ENCODE assay signal across 15 cellular contexts in the genomic region with DNA sequence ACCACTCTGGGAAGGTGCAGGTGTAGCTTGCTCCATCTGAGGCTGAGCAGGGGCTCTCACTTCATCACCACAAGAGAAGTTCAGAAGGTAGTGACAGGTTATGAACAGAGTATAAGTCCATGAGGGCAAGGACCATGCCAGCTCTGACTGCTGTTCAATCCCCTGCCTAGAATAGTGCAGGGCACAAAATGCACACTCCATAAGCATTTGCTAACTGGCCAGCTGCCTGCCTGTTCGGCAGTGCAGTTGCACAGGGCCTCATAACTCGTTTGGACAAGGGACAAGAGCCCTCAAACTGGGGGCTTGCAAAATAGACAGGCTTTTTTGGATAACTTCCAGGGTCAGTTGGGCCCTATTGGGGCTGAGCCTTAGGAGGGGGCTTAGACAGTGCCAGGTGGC. TPM values are rescaled to one million over a fixed set of nuclear protein-coding genes. Genes with fewer than 3 reads are reported as not detected.
A peak's percentile ranks its signal among the peaks of the same experiment; 100 is the strongest.
DNase-seq lines count a peak whose midpoint lies in the region; ATAC-seq and TF ChIP-seq lines count a peak whose summit lies in the region.
"Had no signal": no experiment of that assay in that cellular context is flagged by ENCODE, and none has a peak within 500 bp of the region (broad histone marks: within the 10 kb centered on the region; RNA-seq: fewer than 3 reads in every experiment).

No MANE protein-coding gene starts in this region.

- H3K27me3 ChIP-seq in brain microvascular endothelial cell (replicated peaks) (no peaks in the 10 kb centered on the region), lower lobe of right lung (ENCODE audit: low read depth) (no peaks in the 10 kb centered on the region)
- H3K27me3 ChIP-seq: body of pancreas had no signal

- no peak for DNase-seq in HFFc6
- DNase-seq in brain microvascular endothelial cell = no peak
- no peak for DNase-seq in lower lobe of right lung
- DNase-seq in substantia nigra (lab: John Stamatoyannopoulos, UW) = peak in 1 of 49 donors; percentile 19
- DNase-seq in erythroblast (lab: John Stamatoyannopoulos, UW) = no peak
- no peak for DNase-seq in DMS114 treated with DMSO at 0.1 percent for 48 hours (lab: John Stamatoyannopoulos, UW; ENCODE audit: unreplicated experiment)
- DNase-seq in NCI-H510A treated with DMSO at 0.1 percent for 48 hours (lab: John Stamatoyannopoulos, UW) = no peak
- DNase-seq: activated CD4-positive, alpha-beta T cell treated with anti-CD3 and anti-CD28 coated beads, Interleukin-2, amount 10 ng/mL, durations not matched to agents 24 days and 14 days; activated T-cell treated with anti-CD3 and anti-CD28 coated beads, Interleukin-2, amount 50 U/mL, for 72 hours; NCI-H226; nucleus accumbens; OCI-M1 had no signal

- no peaks in the 10 kb centered on the region for H3K9me3 ChIP-seq in lower lobe of right lung
- H3K9me3 ChIP-seq: body of pancreas had no signal

- H3K4me3 ChIP-seq in brain microvascular endothelial cell (ENCODE audit: low read depth, low read length) = no peak overlapping the region
- no peak overlapping the region for H3K4me3 ChIP-seq in lower lobe of right lung
- H3K4me3 ChIP-seq: body of pancreas had no signal

- H3K36me3 ChIP-seq in brain microvascular endothelial cell (replicated peaks) = peaks cover 97% of the 10 kb centered on the region
- peaks cover 91% of the 10 kb centered on the region for H3K36me3 ChIP-seq in lower lobe of right lung

- peak overlapping the region; percentile 67 for H3K4me3 Mint-ChIP-seq in HFFc6
- H3K4me3 Mint-ChIP-seq: activated CD4-positive, alpha-beta T cell treated with anti-CD3 and anti-CD28 coated beads, Interleukin-2, amount 10 ng/mL, durations not matched to agents 24 days and 14 days; activated T-cell treated with anti-CD3 and anti-CD28 coated beads, Interleukin-2, amount 50 U/mL, for 72 hours; memory B cell had no signal

- TF ChIP-seq CTCF in HFFc6 (IDR thresholded peaks at IDR 0.05) = no peak
- no peak for TF ChIP-seq CTCF in brain microvascular endothelial cell (IDR thresholded peaks at IDR 0.05; ENCODE audit: low read depth, low read length, missing control alignments)
- TF ChIP-seq CTCF in lower lobe of right lung (IDR thresholded peaks at IDR 0.05) = no peak

- peaks cover 100% of the 10 kb centered on the region for H3K4me1 Mint-ChIP-seq in HFFc6 (ENCODE audit: low read depth)

- in situ Hi-C loops in brain microvascular endothelial cell (cut with HindIII; ENCODE audit: low pct_ligation_motif_present, low sequenced_read_pairs) = no loop called here

- H3K27ac Mint-ChIP-seq in HFFc6 = peak overlapping the region; percentile 93
- H3K27ac Mint-ChIP-seq: activated CD4-positive, alpha-beta T cell treated with anti-CD3 and anti-CD28 coated beads, Interleukin-2, amount 10 ng/mL, durations not matched to agents 24 days and 14 days; activated T-cell treated with anti-CD3 and anti-CD28 coated beads, Interleukin-2, amount 50 U/mL, for 72 hours; memory B cell had no signal

- TF ChIP-seq POLR2A in erythroblast (IDR thresholded peaks at IDR 0.05; ENCODE audit: low read length) = no peak

- ATAC-seq in lower lobe of right lung = no peak
- ATAC-seq in GM18861 (IDR thresholded peaks at IDR 0.05; ENCODE audit: unreplicated experiment) = no peak
- ATAC-seq: activated T-cell treated with anti-CD3 and anti-CD28 coated beads, Interleukin-2, amount 50 U/mL, for 72 hours; body of pancreas had no signal

- peak overlapping the region; percentile 79 for H3K27ac ChIP-seq in brain microvascular endothelial cell
- peak overlapping the region; percentile 77 for H3K27ac ChIP-seq in lower lobe of right lung
- H3K27ac ChIP-seq in substantia nigra (ENCODE audit: low read depth, low read length, poor library complexity, severe bottlenecking) = peak overlapping the region; percentile 27

- intact Hi-C loops in lower lobe of right lung (cut with DNase I) = no loop called here

- peaks cover 78% of the 10 kb centered on the region for H3K4me1 ChIP-seq in lower lobe of right lung

- H3K36me3 Mint-ChIP-seq in HFFc6 (ENCODE audit: low read depth) = peaks cover 80% of the 10 kb centered on the region
- H3K36me3 Mint-ChIP-seq: memory B cell had no signal

- H3K27me3 Mint-ChIP-seq in HFFc6 (ENCODE audit: insufficient read depth) = peaks cover 28% of the 10 kb centered on the region
- H3K27me3 Mint-ChIP-seq: memory B cell had no signal

- no peaks in the 10 kb centered on the region for H3K9me3 Mint-ChIP-seq in HFFc6
- H3K9me3 Mint-ChIP-seq: activated CD4-positive, alpha-beta T cell treated with anti-CD3 and anti-CD28 coated beads, Interleukin-2, amount 10 ng/mL, durations not matched to agents 24 days and 14 days; activated T-cell treated with anti-CD3 and anti-CD28 coated beads, Interleukin-2, amount 50 U/mL, for 72 hours; memory B cell had no signal

RNA-seq across cellular contexts. Expression of a gene that starts 21.1 kb away (rescaled TPM):
- 1,000 to 10,000 TPM; 3,729 to 5,836 (median 4,094) TPM for total RNA-seq in HFFc6 (2021; fragmentation: NEBNext Ultra II Directional; extraction: Animal tissue kit (Norgen Biotek cat#: 25700))
- 904 TPM for total RNA-seq in lower lobe of right lung
- total RNA-seq: activated CD4-positive, alpha-beta T cell treated with anti-CD3 and anti-CD28 coated beads, Interleukin-2, amount 10 ng/mL, durations not matched to agents 24 days and 14 days; activated T-cell treated with anti-CD3 and anti-CD28 coated beads, Interleukin-2, amount 50 U/mL, for 72 hours had no signal

Comparison
In these comparisons a context has a peak if more than half of its experiments do, and no peak if none do; other contexts are left out.
1. H3K27ac ChIP-seq: peak in every context shown above with its lines; median percentile 79 in brain microvascular endothelial cell; 77 in lower lobe of right lung; 27 in substantia nigra.